Comparison of ENCODE assay signal across 9 cellular contexts in the genomic region with DNA sequence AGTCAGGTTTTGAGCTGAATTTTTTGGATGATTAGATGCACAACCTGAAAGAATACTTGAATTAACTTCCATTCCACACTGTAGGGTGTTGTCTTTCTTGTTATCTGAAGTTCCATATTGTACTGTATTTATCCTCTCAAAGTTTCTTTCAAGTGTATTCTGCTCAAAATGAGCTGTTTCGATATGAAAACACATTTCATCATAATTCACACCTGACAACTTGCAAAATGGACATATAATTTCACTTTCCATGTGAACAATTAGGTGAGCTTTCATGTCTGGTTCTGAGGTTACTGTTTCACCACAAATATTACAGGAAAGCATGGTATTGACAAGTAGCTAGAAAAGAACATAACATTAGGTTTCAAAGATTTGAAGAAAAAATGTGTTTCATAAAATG. TPM values are rescaled to one million over a fixed set of nuclear protein-coding genes. Genes with fewer than 3 reads are reported as not detected.
A peak's percentile ranks its signal among the peaks of the same experiment; 100 is the strongest.
DNase-seq lines count a peak whose midpoint lies in the region; ATAC-seq and TF ChIP-seq lines count a peak whose summit lies in the region.
"Had no signal": no experiment of that assay in that cellular context is flagged by ENCODE, and none has a peak within 500 bp of the region (broad histone marks: within the 10 kb centered on the region; RNA-seq: fewer than 3 reads in every experiment).

No MANE protein-coding gene starts in this region.

- 0 out of 2 replicates have a peak, but pooled peaks cover 4% of the 10 kb centered on the region for H3F3A ChIP-seq in MM.1S (ENCODE audit: insufficient read depth, low read length)

- H3K79me2 ChIP-seq in MM.1S (ENCODE audit: low read length) (peaks cover 62% of the 10 kb centered on the region), hepatocyte (peaks cover 65% of the 10 kb centered on the region)

- H4K20me1 ChIP-seq in MM.1S (ENCODE audit: insufficient read depth, low read length) (peaks cover 8% of the 10 kb centered on the region; the same call in 1 of the 2 replicates), hepatocyte (ENCODE audit: insufficient read depth, poor library complexity, severe bottlenecking) (no peaks in the 10 kb centered on the region)

- H3K9me3 ChIP-seq in MM.1S (replicated peaks; ENCODE audit: insufficient read depth, low read length) (no peaks in the 10 kb centered on the region), hepatocyte (ENCODE audit: low read depth) (no peaks in the 10 kb centered on the region), gastroesophageal sphincter (no peaks in the 10 kb centered on the region)

- no peaks in the 10 kb centered on the region for H3K9me2 ChIP-seq in MM.1S (replicated peaks; ENCODE audit: insufficient read depth, low read length)
- no peaks in the 10 kb centered on the region for H3K9me2 ChIP-seq in hepatocyte (replicated peaks; ENCODE audit: insufficient read depth)

- H3K9ac ChIP-seq in MM.1S (ENCODE audit: low read length): no peak overlapping the region

- H3K4me2 ChIP-seq in MM.1S (ENCODE audit: low read depth, low read length) (peak overlapping the region; percentile 67), hepatocyte (peak overlapping the region; percentile 76)

- H3K36me3 ChIP-seq in MM.1S (replicated peaks; ENCODE audit: insufficient read depth, low read length) (no peaks in the 10 kb centered on the region), hepatocyte (replicated peaks; ENCODE audit: insufficient read depth, low read depth) (no peaks in the 10 kb centered on the region), gastroesophageal sphincter (no peaks in the 10 kb centered on the region)

- peak; percentile 52 for ATAC-seq in GM18498 (IDR thresholded peaks at IDR 0.05; ENCODE audit: unreplicated experiment)
- peak; percentile 40 for ATAC-seq in GM21723 (IDR thresholded peaks at IDR 0.05; ENCODE audit: unreplicated experiment)
- ATAC-seq in HG03354 (IDR thresholded peaks at IDR 0.05; ENCODE audit: poor library complexity, severe bottlenecking, unreplicated experiment): no peak
- ATAC-seq in gastroesophageal sphincter: no peak

- DNase-seq in MM.1S (peak; percentile 56), hepatocyte (ENCODE audit: low spot score) (no peak), NCI-H748 treated with DMSO at 0.1 percent for 48 hours (lab: John Stamatoyannopoulos, UW) (no peak), NCI-H1048 (lab: John Stamatoyannopoulos, UW) (no peak)

- H3K27me3 ChIP-seq in MM.1S (replicated peaks; ENCODE audit: insufficient read depth, low read length) (no peaks in the 10 kb centered on the region), hepatocyte (no peaks in the 10 kb centered on the region), gastroesophageal sphincter (no peaks in the 10 kb centered on the region)

- H3K4me3 ChIP-seq in MM.1S (ENCODE audit: low read length) (no peak overlapping the region), hepatocyte (peak overlapping the region; percentile 98), gastroesophageal sphincter (no peak overlapping the region)
- H3K4me3 ChIP-seq: lung had no signal

- WGBS in hepatocyte (ENCODE audit: low lambda C conversion rate, missing lambda C conversion rate): 96% methylated on average over 1 of the region's 1 CpG
- 78 to 85% methylated on average over 1 of the region's 1 CpG for WGBS in gastroesophageal sphincter (ENCODE audit: low coverage in 1 of 2), 2 donors

- no peak for TF ChIP-seq POLR2A in gastroesophageal sphincter (IDR thresholded peaks at IDR 0.05)

- TF ChIP-seq EP300 in gastroesophageal sphincter (IDR thresholded peaks at IDR 0.05): no peak

- H2AFZ ChIP-seq in MM.1S (ENCODE audit: low read length) (no peak overlapping the region), hepatocyte (no peak overlapping the region)

- H3K27ac ChIP-seq in MM.1S (ENCODE audit: low read length) (no peak overlapping the region), hepatocyte (no peak overlapping the region), gastroesophageal sphincter (no peak overlapping the region)

- TF ChIP-seq CTCF in MM.1S (IDR thresholded peaks at IDR 0.05; ENCODE audit: low read length) (no peak), hepatocyte (IDR thresholded peaks at IDR 0.05; ENCODE audit: poor library complexity) (no peak), gastroesophageal sphincter (IDR thresholded peaks at IDR 0.05) (no peak)

- H3K4me1 ChIP-seq in MM.1S (ENCODE audit: low read length) (peaks cover 14% of the 10 kb centered on the region), hepatocyte (ENCODE audit: insufficient read depth) (peaks cover 22% of the 10 kb centered on the region), gastroesophageal sphincter (peaks cover 2 to 43% (median 7%) of the 10 kb centered on the region in 3 donors)

RNA-seq across cellular contexts. Expression of gene ZUP1, which starts 1.7 kb away (rescaled TPM):
- total RNA-seq in hepatocyte (17.0 and 20.4 TPM in 2 replicates), gastroesophageal sphincter (10 to 100 TPM in 2 of 4 donors, 1 to 10 TPM in 2; 6.1 to 17.0 (median 9.2) TPM)
- 6.3 and 10.1 TPM in 2 replicates for polyA plus RNA-seq in hepatocyte

RNA-seq across cellular contexts. Expression of gene KPNA5, which starts 14.1 kb away (rescaled TPM):
- total RNA-seq in hepatocyte (14.8 and 20.5 TPM in 2 replicates), gastroesophageal sphincter (10 to 100 TPM in 3 of 4 donors, 1 to 10 TPM in 1; 9.8 to 16.8 (median 13.4) TPM)
- 5.4 and 6.7 TPM in 2 replicates for polyA plus RNA-seq in hepatocyte

RNA-seq across cellular contexts. Expression of gene RSPH4A, which starts 50.6 kb away (rescaled TPM):
- total RNA-seq in hepatocyte (0.12 and 0.83 TPM in 2 replicates), gastroesophageal sphincter (under 1 TPM in 2 of 4 donors, not detected in 2; 0.19 to 0.40 TPM)
- 0.43 and 0.46 TPM in 2 replicates for polyA plus RNA-seq in hepatocyte

Comparison
In these comparisons a context has a peak if more than half of its experiments do, and no peak if none do; other contexts are left out.
1. ATAC-seq: peak in GM18498 (single experiment) and GM21723 (single experiment); none in HG03354 (single experiment) and gastroesophageal sphincter (single experiment).